In genomic region chr7:44113764-44114354, GRCh38 we compare ENCODE assay signal across 1 cellular context.
TF ChIP-seq lines count a peak whose summit lies in the region.

No MANE protein-coding gene starts in this region.

TF ChIP-seq in K562, 482 proteins besides CTCF, POLR2A, EP300 and RAD21:
- TF ChIP-seq TARDBP (IDR thresholded peaks at IDR 0.05): no peak
- TF ChIP-seq SUPT5H (IDR thresholded peaks at IDR 0.05): peak; percentile 55
- TF ChIP-seq POLR2G (IDR thresholded peaks at IDR 0.05; ENCODE audit: low read depth, low read length): peak; percentile 56
- TF ChIP-seq MXD1 (CRISPR knock-in tag; IDR thresholded peaks at IDR 0.05; ENCODE audit: borderline replicate concordance, poor library complexity, severe bottlenecking): no peak
- TF ChIP-seq ZBTB49 (CRISPR knock-in tag; IDR thresholded peaks at IDR 0.05; ENCODE audit: borderline replicate concordance): no peak
- no peak for TF ChIP-seq KLF1 (tag; IDR thresholded peaks at IDR 0.05)
- TF ChIP-seq ZNF239 (CRISPR knock-in tag; IDR thresholded peaks at IDR 0.05): no peak
- no peak for TF ChIP-seq ZBTB9 (CRISPR knock-in tag; IDR thresholded peaks at IDR 0.05)
- no peak for TF ChIP-seq NCOR1 (IDR thresholded peaks at IDR 0.05)
- no peak for TF ChIP-seq NR2C2 (CRISPR knock-in tag; IDR thresholded peaks at IDR 0.05)
- 0 out of 2 replicates have a peak, but pooled peaks have one; percentile 24 for TF ChIP-seq NR2C2 (tag; IDR thresholded peaks at IDR 0.05)
- TF ChIP-seq EP400 (IDR thresholded peaks at IDR 0.05): no peak
- TF ChIP-seq ZNF77 (CRISPR knock-in tag; IDR thresholded peaks at IDR 0.05): no peak
- TF ChIP-seq ZZZ3 (IDR thresholded peaks at IDR 0.05): no peak
- TF ChIP-seq GATAD2A (IDR thresholded peaks at IDR 0.05): 0 out of 2 replicates have a peak, but pooled peaks have one; percentile 21
- TF ChIP-seq ZBTB33 (CRISPR knock-in tag; IDR thresholded peaks at IDR 0.05): peak; percentile 97
- TF ChIP-seq CBFB (CRISPR knock-in tag; IDR thresholded peaks at IDR 0.05): no peak
- peak; percentile 55 for TF ChIP-seq RBFOX2 (IDR thresholded peaks at IDR 0.05; ENCODE audit: low read depth, low read length)
- no peak for TF ChIP-seq BMI1 (IDR thresholded peaks at IDR 0.05; ENCODE audit: low read length)
- TF ChIP-seq TFAP4 (CRISPR knock-in tag; IDR thresholded peaks at IDR 0.05; ENCODE audit: borderline replicate concordance): 0 out of 2 replicates have a peak, but pooled peaks have one; percentile 21
- TF ChIP-seq SIN3A (IDR thresholded peaks at IDR 0.05; ENCODE audit: borderline replicate concordance in 2 of 2, control insufficient read depth in 1 of 2, low read depth in 2 of 2, low read length in 2 of 2): no peak
- peak; percentile 51 for TF ChIP-seq POLR2B (IDR thresholded peaks at IDR 0.05; ENCODE audit: low read depth, partially characterized antibody)
